ENCODE assay signal across 14 cellular contexts in genomic region chr1:202656951-202657646, GRCh38. TPM values are rescaled to one million over a fixed set of nuclear protein-coding genes. Genes with fewer than 3 reads are reported as not detected.
DNase-seq lines count a peak whose midpoint lies in the region; ATAC-seq and TF ChIP-seq lines count a peak whose summit lies in the region.
"Had no signal": no experiment of that assay in that cellular context is flagged by ENCODE, and none has a peak within 500 bp of the region (broad histone marks: within the 10 kb centered on the region; RNA-seq: fewer than 3 reads in every experiment).

No MANE protein-coding gene starts in this region.

- H3K27me3 Mint-ChIP-seq in H9 (ENCODE audit: low read depth), result peaks cover 7% of the 10 kb centered on the region; the same call in 1 of the 2 replicates

- H2BK5ac ChIP-seq in H9 (ENCODE audit: insufficient read length, low read length), result no peak overlapping the region

- TF ChIP-seq CTCF in H9 (conservative IDR thresholded peaks at IDR 0.05) (peak; percentile 64), foreskin keratinocyte (conservative IDR thresholded peaks at IDR 0.05) (peak; percentile 19), thyroid gland (IDR thresholded peaks at IDR 0.05) (no peak), tibial artery (IDR thresholded peaks at IDR 0.05) (no peak)

- no peak for TF ChIP-seq POLR2A in thyroid gland (IDR thresholded peaks at IDR 0.05)

- H3K18ac ChIP-seq in H9 (ENCODE audit: insufficient read length, low read depth, low read length), result no peak overlapping the region

- intact Hi-C loops in thyroid gland (cut with DNase I), result no loop called here
- intact Hi-C loops in tibial artery (cut with DNase I; ENCODE audit: low total_unique reads), result no loop called here

- H3K27me3 ChIP-seq in H9 (ENCODE audit: insufficient read depth, low read length) (no peaks in the 10 kb centered on the region), foreskin keratinocyte (peaks cover 50% of the 10 kb centered on the region), thyroid gland (no peaks in the 10 kb centered on the region), tibial artery (peaks cover 0 to 81% of the 10 kb centered on the region in 2 donors)

- no peak overlapping the region for H3K4me3 Mint-ChIP-seq in H9
- H3K4me3 Mint-ChIP-seq: memory B cell had no signal

- H4K8ac ChIP-seq in H9 (replicated peaks; ENCODE audit: insufficient read length, low read depth, low read length), result no peak overlapping the region

- DNase-seq in 8988T (peak; percentile 78), H9 (peak; percentile 84), SK-MEL-5 (ENCODE audit: low read depth, low spot score) (peak; percentile 39), foreskin keratinocyte (peak in 1 of 2 donors; percentile 12), thyroid gland (no peak), tibial artery (no peak)
- DNase-seq in stimulated activated CD8-positive, alpha-beta memory T cell treated with anti-CD3 and anti-CD28 coated beads, Interleukin-4, amount 100 ng/mL, for 48 hours, result no peak
- DNase-seq: NCI-H1417 treated with DMSO at 0.1 percent for 48 hours, transverse colon had no signal

- no peak overlapping the region for H2BK120ac ChIP-seq in H9 (ENCODE audit: low read depth, low read length, poor library complexity, severe bottlenecking)

- H3K9ac ChIP-seq in H9 (ENCODE audit: extremely low read depth, insufficient read length, low read length), result no peak overlapping the region

- H2AK5ac ChIP-seq in H9 (ENCODE audit: insufficient read length, low read length), result no peak overlapping the region

- H3K14ac ChIP-seq in H9 (ENCODE audit: insufficient read depth, low read length), result no peak overlapping the region

- H3K4ac ChIP-seq in H9 (ENCODE audit: low read depth, low read length), result no peak overlapping the region

- H3K79me1 ChIP-seq in H9 (ENCODE audit: insufficient read depth, low read depth, low read length, poor library complexity, severe bottlenecking), result no peaks in the 10 kb centered on the region

- H3K79me2 ChIP-seq in H9 (ENCODE audit: insufficient read depth, low read length), result no peaks in the 10 kb centered on the region

- no peaks in the 10 kb centered on the region for H3K9me3 ChIP-seq in H9 (ENCODE audit: control insufficient read depth, low read depth, low read length)
- no peaks in the 10 kb centered on the region for H3K9me3 ChIP-seq in thyroid gland
- H3K9me3 ChIP-seq in tibial artery, result no peaks in the 10 kb centered on the region
- H3K9me3 ChIP-seq: transverse colon had no signal

- H3K27ac ChIP-seq in H9 (ENCODE audit: insufficient read length, low read depth, low read length) (no peak overlapping the region), foreskin keratinocyte (no peak overlapping the region), thyroid gland (no peak overlapping the region), tibial artery (no peak overlapping the region)
- H3K27ac ChIP-seq: SK-N-MC, transverse colon had no signal

- H3K27ac Mint-ChIP-seq in H9, result no peak overlapping the region
- H3K27ac Mint-ChIP-seq: memory B cell had no signal

- no peaks in the 10 kb centered on the region for H3K9me3 Mint-ChIP-seq in H9
- H3K9me3 Mint-ChIP-seq: memory B cell had no signal

- no peak overlapping the region for H2BK15ac ChIP-seq in H9 (ENCODE audit: low read depth, low read length)

- H3K23me2 ChIP-seq in H9 (ENCODE audit: insufficient read length, low read depth, low read length, poor library complexity, severe bottlenecking), result no peaks in the 10 kb centered on the region

- no peaks in the 10 kb centered on the region for H3K36me3 ChIP-seq in thyroid gland
- H3K36me3 ChIP-seq in tibial artery, result no peaks in the 10 kb centered on the region
- H3K36me3 ChIP-seq: transverse colon had no signal

- no peak overlapping the region for H2BK12ac ChIP-seq in H9 (ENCODE audit: insufficient read length, low read depth, low read length)

- ATAC-seq in foreskin keratinocyte (peak; percentile 55), GM18909 (IDR thresholded peaks at IDR 0.05; ENCODE audit: poor library complexity, unreplicated experiment) (no peak)

- H3K56ac ChIP-seq in H9 (ENCODE audit: insufficient read length, low read depth, low read length), result no peak overlapping the region

- H4K20me1 ChIP-seq in H9 (ENCODE audit: control insufficient read depth, insufficient read depth, insufficient read length), result peaks cover 2% of the 10 kb centered on the region

- in situ Hi-C loops in SK-MEL-5 (cut with HindIII; ENCODE audit: low pct_unique_long_range_greater_than_20kb, low sequenced_read_pairs), result no loop called here

- H2AFZ ChIP-seq in H9 (ENCODE audit: low read length), result no peak overlapping the region

- H3K23ac ChIP-seq in H9 (ENCODE audit: insufficient read length, low read depth, low read length), result no peak overlapping the region

- H3K4me1 Mint-ChIP-seq in H9, result peaks cover 5 to 9% of the 10 kb centered on the region in 2 experiments
- H3K4me1 Mint-ChIP-seq: memory B cell had no signal

- H3K4me1 ChIP-seq in H9 (ENCODE audit: insufficient read depth, low read length) (no peaks in the 10 kb centered on the region), foreskin keratinocyte (no peaks in the 10 kb centered on the region), thyroid gland (no peaks in the 10 kb centered on the region), tibial artery (no peaks in the 10 kb centered on the region)
- H3K4me1 ChIP-seq: transverse colon had no signal

- H3K36me3 Mint-ChIP-seq in H9 (ENCODE audit: insufficient read depth in 1 of 3, low read depth in 3 of 3), result no peaks in the 10 kb centered on the region
- H3K36me3 Mint-ChIP-seq: memory B cell had no signal

- H3K4me2 ChIP-seq in H9 (ENCODE audit: insufficient read depth, insufficient read length, low read length), result no peak overlapping the region

- H4K91ac ChIP-seq in H9 (ENCODE audit: insufficient read length, low read depth, low read length), result no peak overlapping the region

- H3T11ph ChIP-seq in H9 (ENCODE audit: low read length), result no peak overlapping the region

- H2BK20ac ChIP-seq in H9 (ENCODE audit: low read depth, low read length, poor library complexity, severe bottlenecking), result no peak overlapping the region

- no peak overlapping the region for H3K4me3 ChIP-seq in thyroid gland (replicated peaks in 1 of 3)
- no peak overlapping the region for H3K4me3 ChIP-seq in tibial artery
- H3K4me3 ChIP-seq: SK-N-MC, transverse colon had no signal

- no CpG with 5 or more reads among the region's 7 CpGs for WGBS in H9 (ENCODE audit: extremely low coverage, insufficient read length, low lambda C conversion rate)
- WGBS in thyroid gland, 2 donors, result 36 to 41% methylated on average over 7 of the region's 7 CpGs

- H4K5ac ChIP-seq in H9 (ENCODE audit: insufficient read length, low read depth, low read length), result no peak overlapping the region

RNA-seq across cellular contexts. Expression of gene SYT2, which starts 53.2 kb away (rescaled TPM):
- total RNA-seq in H9 (2021) (3.2 and 3.3 TPM in 2 replicates), foreskin keratinocyte (0.03 and 0.07 TPM in 2 replicates), thyroid gland (under 1 TPM in 2 of 4 donors, not detected in 2; under 0.01 to 0.38 TPM)
- 0.03 TPM in 1 of 2 replicates, not detected in the other for total RNA-seq in SK-MEL-5 (2014; rRNA removed; shearing (Covaris generic))
- 0.06 TPM in 1 of 2 replicates, not detected in the other for polyA plus RNA-seq in SK-MEL-5 (2015; cell fraction: cytosol; rRNA removed)
- polyA plus RNA-seq in SK-MEL-5 (2015; cell fraction: nucleus; rRNA removed), result 0.03 TPM in 1 of 2 replicates, not detected in the other
- 0.01 and 0.02 TPM in 2 replicates for polyA plus RNA-seq in foreskin keratinocyte
- total RNA-seq: dermis microvascular lymphatic vessel endothelial cell had no signal
- polyA plus RNA-seq: BJ had no signal

Comparison
In these comparisons a context has a peak if more than half of its experiments do, and no peak if none do; other contexts are left out.
1. DNase-seq: peak in 8988T (single experiment), H9 (single experiment) and SK-MEL-5 (single experiment); none in thyroid gland (0 of 2), tibial artery (0 of 2) and stimulated activated CD8-positive, alpha-beta memory T cell treated with anti-CD3 and anti-CD28 coated beads, Interleukin-4, amount 100 ng/mL, for 48 hours (single experiment).
2. CTCF ChIP-seq: peak in H9 (single experiment) and foreskin keratinocyte (single experiment); none in thyroid gland (0 of 6) and tibial artery (0 of 2).